1 cellular context compared by ENCODE assay signal in the genomic region with DNA sequence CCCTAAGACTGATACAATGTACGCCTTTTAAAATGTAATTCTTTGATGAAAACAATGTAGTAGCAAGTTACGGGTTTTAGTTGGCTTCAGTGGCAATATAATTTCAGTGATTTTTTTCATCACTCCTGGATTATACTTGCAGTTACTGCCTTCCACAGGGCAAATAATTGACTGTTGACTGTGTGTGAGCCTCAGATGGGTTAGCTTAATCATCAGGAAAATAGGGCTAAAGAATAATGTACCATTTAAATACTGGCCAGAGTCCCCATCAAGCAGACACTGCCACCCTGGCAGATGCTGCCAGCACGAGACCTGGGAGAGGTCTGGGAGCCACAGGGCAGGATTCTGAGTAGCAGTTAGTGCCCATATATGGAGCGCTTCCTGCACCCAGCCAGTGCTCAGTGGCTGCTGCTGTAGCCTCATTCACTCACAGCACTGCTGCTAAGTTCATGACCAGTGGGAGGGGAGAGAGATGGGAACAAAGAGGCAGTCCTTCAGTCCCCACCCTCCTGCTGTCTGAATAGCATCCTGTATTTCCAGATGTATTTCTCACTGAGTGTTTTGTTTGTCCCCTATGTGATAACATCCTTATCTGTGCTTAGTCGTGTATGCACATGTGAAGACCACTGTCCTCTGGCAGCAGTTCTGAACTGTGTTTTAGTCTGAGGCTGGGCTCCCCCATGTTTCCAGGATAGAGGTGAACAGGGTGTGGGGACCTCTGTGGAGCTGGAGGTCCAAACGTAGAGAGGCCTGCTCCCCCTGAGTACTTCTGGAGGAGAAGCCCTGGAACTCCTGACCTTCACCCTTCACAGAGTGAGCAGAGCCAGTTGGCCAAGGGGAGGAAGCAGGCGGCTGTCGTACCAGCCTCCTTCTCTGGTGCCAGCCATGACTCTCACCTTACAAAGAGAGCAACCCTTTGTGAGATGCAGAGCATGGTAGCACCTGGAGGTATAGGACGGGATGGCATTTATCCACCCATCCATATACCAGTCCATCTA.
TF ChIP-seq lines count a peak whose summit lies in the region.

No MANE protein-coding gene starts in this region.

TF ChIP-seq in GM23338, 12 proteins besides CTCF, POLR2A, EP300 and RAD21:
- no peak for TF ChIP-seq REST (IDR thresholded peaks at IDR 0.05; ENCODE audit: unreplicated experiment)
- TF ChIP-seq JUNB (IDR thresholded peaks at IDR 0.05; ENCODE audit: unreplicated experiment) = no peak
- no peak for TF ChIP-seq CREB1 (CRISPR knock-in tag; IDR thresholded peaks at IDR 0.05; ENCODE audit: low read depth)
- no peak for TF ChIP-seq EZH2 (IDR thresholded peaks at IDR 0.05; ENCODE audit: low read depth, unreplicated experiment)
- TF ChIP-seq STAT1 (IDR thresholded peaks at IDR 0.05; ENCODE audit: unreplicated experiment) = no peak
- TF ChIP-seq ZNF331 (CRISPR knock-in tag; IDR thresholded peaks at IDR 0.05; ENCODE audit: low read depth) = no peak
- TF ChIP-seq NANOG (IDR thresholded peaks at IDR 0.05; ENCODE audit: borderline replicate concordance) = no peak
- TF ChIP-seq, protein P1, sequence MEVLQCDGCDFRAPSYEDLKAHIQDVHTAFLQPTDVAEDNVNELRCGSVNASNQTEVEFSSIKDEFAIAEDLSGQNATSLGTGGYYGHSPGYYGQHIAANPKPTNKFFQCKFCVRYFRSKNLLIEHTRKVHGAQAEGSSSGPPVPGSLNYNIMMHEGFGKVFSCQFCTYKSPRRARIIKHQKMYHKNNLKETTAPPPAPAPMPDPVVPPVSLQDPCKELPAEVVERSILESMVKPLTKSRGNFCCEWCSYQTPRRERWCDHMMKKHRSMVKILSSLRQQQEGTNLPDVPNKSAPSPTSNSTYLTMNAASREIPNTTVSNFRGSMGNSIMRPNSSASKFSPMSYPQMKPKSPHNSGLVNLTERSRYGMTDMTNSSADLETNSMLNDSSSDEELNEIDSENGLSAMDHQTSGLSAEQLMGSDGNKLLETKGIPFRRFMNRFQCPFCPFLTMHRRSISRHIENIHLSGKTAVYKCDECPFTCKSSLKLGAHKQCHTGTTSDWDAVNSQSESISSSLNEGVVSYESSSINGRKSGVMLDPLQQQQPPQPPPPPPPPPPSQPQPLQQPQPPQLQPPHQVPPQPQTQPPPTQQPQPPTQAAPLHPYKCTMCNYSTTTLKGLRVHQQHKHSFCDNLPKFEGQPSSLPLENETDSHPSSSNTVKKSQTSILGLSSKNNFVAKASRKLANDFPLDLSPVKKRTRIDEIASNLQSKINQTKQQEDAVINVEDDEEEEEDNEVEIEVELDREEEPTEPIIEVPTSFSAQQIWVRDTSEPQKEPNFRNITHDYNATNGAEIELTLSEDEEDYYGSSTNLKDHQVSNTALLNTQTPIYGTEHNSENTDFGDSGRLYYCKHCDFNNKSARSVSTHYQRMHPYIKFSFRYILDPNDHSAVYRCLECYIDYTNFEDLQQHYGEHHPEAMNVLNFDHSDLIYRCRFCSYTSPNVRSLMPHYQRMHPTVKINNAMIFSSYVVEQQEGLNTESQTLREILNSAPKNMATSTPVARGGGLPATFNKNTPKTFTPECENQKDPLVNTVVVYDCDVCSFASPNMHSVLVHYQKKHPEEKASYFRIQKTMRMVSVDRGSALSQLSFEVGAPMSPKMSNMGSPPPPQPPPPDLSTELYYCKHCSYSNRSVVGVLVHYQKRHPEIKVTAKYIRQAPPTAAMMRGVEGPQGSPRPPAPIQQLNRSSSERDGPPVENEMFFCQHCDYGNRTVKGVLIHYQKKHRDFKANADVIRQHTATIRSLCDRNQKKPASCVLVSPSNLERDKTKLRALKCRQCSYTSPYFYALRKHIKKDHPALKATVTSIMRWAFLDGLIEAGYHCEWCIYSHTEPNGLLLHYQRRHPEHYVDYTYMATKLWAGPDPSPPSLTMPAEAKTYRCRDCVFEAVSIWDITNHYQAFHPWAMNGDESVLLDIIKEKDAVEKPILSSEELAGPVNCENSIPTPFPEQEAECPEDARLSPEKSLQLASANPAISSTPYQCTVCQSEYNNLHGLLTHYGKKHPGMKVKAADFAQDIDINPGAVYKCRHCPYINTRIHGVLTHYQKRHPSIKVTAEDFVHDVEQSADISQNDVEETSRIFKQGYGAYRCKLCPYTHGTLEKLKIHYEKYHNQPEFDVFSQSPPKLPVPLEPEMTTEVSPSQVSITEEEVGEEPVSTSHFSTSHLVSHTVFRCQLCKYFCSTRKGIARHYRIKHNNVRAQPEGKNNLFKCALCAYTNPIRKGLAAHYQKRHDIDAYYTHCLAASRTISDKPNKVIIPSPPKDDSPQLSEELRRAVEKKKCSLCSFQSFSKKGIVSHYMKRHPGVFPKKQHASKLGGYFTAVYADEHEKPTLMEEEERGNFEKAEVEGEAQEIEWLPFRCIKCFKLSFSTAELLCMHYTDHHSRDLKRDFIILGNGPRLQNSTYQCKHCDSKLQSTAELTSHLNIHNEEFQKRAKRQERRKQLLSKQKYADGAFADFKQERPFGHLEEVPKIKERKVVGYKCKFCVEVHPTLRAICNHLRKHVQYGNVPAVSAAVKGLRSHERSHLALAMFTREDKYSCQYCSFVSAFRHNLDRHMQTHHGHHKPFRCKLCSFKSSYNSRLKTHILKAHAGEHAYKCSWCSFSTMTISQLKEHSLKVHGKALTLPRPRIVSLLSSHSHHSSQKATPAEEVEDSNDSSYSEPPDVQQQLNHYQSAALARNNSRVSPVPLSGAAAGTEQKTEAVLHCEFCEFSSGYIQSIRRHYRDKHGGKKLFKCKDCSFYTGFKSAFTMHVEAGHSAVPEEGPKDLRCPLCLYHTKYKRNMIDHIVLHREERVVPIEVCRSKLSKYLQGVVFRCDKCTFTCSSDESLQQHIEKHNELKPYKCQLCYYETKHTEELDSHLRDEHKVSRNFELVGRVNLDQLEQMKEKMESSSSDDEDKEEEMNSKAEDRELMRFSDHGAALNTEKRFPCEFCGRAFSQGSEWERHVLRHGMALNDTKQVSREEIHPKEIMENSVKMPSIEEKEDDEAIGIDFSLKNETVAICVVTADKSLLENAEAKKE (CRISPR knock-in tag; IDR thresholded peaks at IDR 0.05) = no peak
- TF ChIP-seq ETS1 (IDR thresholded peaks at IDR 0.05) = no peak
- TF ChIP-seq EZH2phosphoT487 (IDR thresholded peaks at IDR 0.05; ENCODE audit: unreplicated experiment) = no peak
- no peak for TF ChIP-seq ZNF114 (CRISPR knock-in tag; IDR thresholded peaks at IDR 0.05)
- no peak for TF ChIP-seq POLR2AphosphoS5 (IDR thresholded peaks at IDR 0.05; ENCODE audit: low read depth)
